7 cellular contexts compared by ENCODE assay signal in genomic region chr21:10385898-10386527, GRCh38.
DNase-seq lines count a peak whose midpoint lies in the region; ATAC-seq and TF ChIP-seq lines count a peak whose summit lies in the region.
"Not testable (repeated sequence)": the region's sequence is repeated elsewhere in the genome, so short reads cannot be mapped to it uniquely, and the experiment has no call there.

No MANE protein-coding gene starts in this region.

- H3K4me3 Mint-ChIP-seq in H9: not testable (repeated sequence)

- TF ChIP-seq CTCF in H9 (conservative IDR thresholded peaks at IDR 0.05); coronary artery (IDR thresholded peaks at IDR 0.05); gastroesophageal sphincter (IDR thresholded peaks at IDR 0.05); left lung (IDR thresholded peaks at IDR 0.05); mucosa of descending colon (IDR thresholded peaks at IDR 0.05); upper lobe of left lung (IDR thresholded peaks at IDR 0.05): not testable (repeated sequence)

- not testable (repeated sequence) for H3K27me3 ChIP-seq in H9 (ENCODE audit: insufficient read depth, low read length); gastroesophageal sphincter; right cardiac atrium (ENCODE audit: control insufficient read depth, insufficient read depth); left lung; upper lobe of left lung

- TF ChIP-seq POLR2A in gastroesophageal sphincter (IDR thresholded peaks at IDR 0.05); upper lobe of left lung (IDR thresholded peaks at IDR 0.05): not testable (repeated sequence)

- not testable (repeated sequence) for H2BK5ac ChIP-seq in H9 (ENCODE audit: insufficient read length, low read length)

- H3K27me3 Mint-ChIP-seq in H9 (ENCODE audit: low read depth): not testable (repeated sequence)

- not testable (repeated sequence) for H3K18ac ChIP-seq in H9 (ENCODE audit: insufficient read length, low read depth, low read length)

- H3K23ac ChIP-seq in H9 (ENCODE audit: insufficient read length, low read depth, low read length): not testable (repeated sequence)

- not testable (repeated sequence) for H2BK120ac ChIP-seq in H9 (ENCODE audit: low read depth, low read length, poor library complexity, severe bottlenecking)

- H3K79me1 ChIP-seq in H9 (ENCODE audit: insufficient read depth, low read depth, low read length, poor library complexity, severe bottlenecking): not testable (repeated sequence)

- not testable (repeated sequence) for H2BK15ac ChIP-seq in H9 (ENCODE audit: low read depth, low read length)

- not testable (repeated sequence) for TF ChIP-seq EP300 in gastroesophageal sphincter (IDR thresholded peaks at IDR 0.05); upper lobe of left lung (IDR thresholded peaks at IDR 0.05)

- H3K4me2 ChIP-seq in H9 (ENCODE audit: insufficient read depth, insufficient read length, low read length): not testable (repeated sequence)

- not testable (repeated sequence) for H4K5ac ChIP-seq in H9 (ENCODE audit: insufficient read length, low read depth, low read length)

- not testable (repeated sequence) for H2AFZ ChIP-seq in H9 (ENCODE audit: low read length)

- not testable (repeated sequence) for H4K91ac ChIP-seq in H9 (ENCODE audit: insufficient read length, low read depth, low read length)

- H3K14ac ChIP-seq in H9 (ENCODE audit: insufficient read depth, low read length): not testable (repeated sequence)

- H3K56ac ChIP-seq in H9 (ENCODE audit: insufficient read length, low read depth, low read length): not testable (repeated sequence)

- not testable (repeated sequence) for H3K79me2 ChIP-seq in H9 (ENCODE audit: insufficient read depth, low read length)

- not testable (repeated sequence) for H3T11ph ChIP-seq in H9 (ENCODE audit: low read length)

- H3K27ac ChIP-seq in H9 (ENCODE audit: insufficient read length, low read depth, low read length); coronary artery; gastroesophageal sphincter; right cardiac atrium (ENCODE audit: low read length); left lung; upper lobe of left lung: not testable (repeated sequence)

- H3K4me1 Mint-ChIP-seq in H9: not testable (repeated sequence)

- WGBS in H9 (ENCODE audit: extremely low coverage, insufficient read length, low lambda C conversion rate): no CpG with 5 or more reads among the region's 13 CpGs
- 62 to 70% methylated on average over 13 of the region's 13 CpGs for WGBS in gastroesophageal sphincter (ENCODE audit: low coverage in 1 of 2), 2 donors
- 66% methylated on average over 13 of the region's 13 CpGs for WGBS in right cardiac atrium
- 66 to 68% methylated on average over 13 of the region's 13 CpGs for WGBS in upper lobe of left lung, 2 donors

- not testable (repeated sequence) for H3K36me3 Mint-ChIP-seq in H9 (ENCODE audit: insufficient read depth in 1 of 3, low read depth in 3 of 3)

- not testable (repeated sequence) for H3K9me3 Mint-ChIP-seq in H9

- H3K23me2 ChIP-seq in H9 (ENCODE audit: insufficient read length, low read depth, low read length, poor library complexity, severe bottlenecking): not testable (repeated sequence)

- H3K4me3 ChIP-seq in coronary artery; gastroesophageal sphincter; right cardiac atrium (ENCODE audit: low read length); left lung; mucosa of descending colon; upper lobe of left lung: not testable (repeated sequence)

- not testable (repeated sequence) for H4K20me1 ChIP-seq in H9 (ENCODE audit: control insufficient read depth, insufficient read depth, insufficient read length)

- H3K4me1 ChIP-seq in H9 (ENCODE audit: insufficient read depth, low read length); gastroesophageal sphincter; right cardiac atrium (ENCODE audit: control insufficient read depth, insufficient read depth, low read length); left lung; mucosa of descending colon (ENCODE audit: low read depth); upper lobe of left lung: not testable (repeated sequence)

- H3K9me3 ChIP-seq in H9 (ENCODE audit: control insufficient read depth, low read depth, low read length): peaks cover 97% of the 10 kb centered on the region
- peaks cover 0 to 58% (median 0%) of the 10 kb centered on the region in 3 donors for H3K9me3 ChIP-seq in gastroesophageal sphincter
- H3K9me3 ChIP-seq in right cardiac atrium (ENCODE audit: control insufficient read depth, low read length): not testable (repeated sequence)
- H3K9me3 ChIP-seq in left lung: peaks cover 3 to 63% of the 10 kb centered on the region in 2 donors
- H3K9me3 ChIP-seq in mucosa of descending colon: peaks cover 70% of the 10 kb centered on the region
- peaks cover 0 to 52% (median 25%) of the 10 kb centered on the region in 4 donors for H3K9me3 ChIP-seq in upper lobe of left lung

- H2BK12ac ChIP-seq in H9 (ENCODE audit: insufficient read length, low read depth, low read length): not testable (repeated sequence)

- not testable (repeated sequence) for H4K8ac ChIP-seq in H9 (replicated peaks; ENCODE audit: insufficient read length, low read depth, low read length)

- ATAC-seq in gastroesophageal sphincter: peak; percentile 29
- ATAC-seq in right cardiac atrium: peak; percentile 4 to 6
- ATAC-seq in left lung: peak; percentile 9
- peak; percentile 6 for ATAC-seq in mucosa of descending colon
- peak; percentile 16 to 21 for ATAC-seq in upper lobe of left lung (ENCODE audit: low FRiP score in 2 of 2)

- DNase-seq in H9: peak; percentile 8
- peak; percentile 71 for DNase-seq in coronary artery (ENCODE audit: low spot score)
- DNase-seq in right cardiac atrium, mucosa of descending colon, upper lobe of left lung: not testable (repeated sequence)
- peak in 1 of 2 donors; percentile 63 for DNase-seq in left lung

- H3K9ac ChIP-seq in H9 (ENCODE audit: extremely low read depth, insufficient read length, low read length): not testable (repeated sequence)

- H3K4ac ChIP-seq in H9 (ENCODE audit: low read depth, low read length): not testable (repeated sequence)

- not testable (repeated sequence) for H2BK20ac ChIP-seq in H9 (ENCODE audit: low read depth, low read length, poor library complexity, severe bottlenecking)

- H2AK5ac ChIP-seq in H9 (ENCODE audit: insufficient read length, low read length): not testable (repeated sequence)

- intact Hi-C loops in right cardiac atrium (cut with DNase I); left lung (cut with DNase I); mucosa of descending colon (cut with DNase I, micrococcal nuclease): not testable (repeated sequence)

- not testable (repeated sequence) for H3K36me3 ChIP-seq in gastroesophageal sphincter; left lung; mucosa of descending colon (ENCODE audit: low read depth); upper lobe of left lung

- H3K27ac Mint-ChIP-seq in H9: not testable (repeated sequence)
